23 cellular contexts compared by ENCODE assay signal in genomic region chr12:15811192-15812127, GRCh38.
"Had no signal": no experiment of that assay in that cellular context is flagged by ENCODE, and none has a peak within 500 bp of the region (broad histone marks: within the 10 kb centered on the region; RNA-seq: fewer than 3 reads in every experiment).

No MANE protein-coding gene starts in this region.

- H3K9me3 ChIP-seq: body of pancreas, gastroesophageal sphincter, ovary, psoas muscle, sigmoid colon, spleen, thyroid gland had no signal

- H3K9me3 Mint-ChIP-seq: activated CD4-positive, alpha-beta memory T cell treated with anti-CD3 and anti-CD28 coated beads for 36 hours; activated naive CD8-positive, alpha-beta T cell treated with anti-CD3 and anti-CD28 coated beads, Interleukin-2, amount 10 ng/mL, durations not matched to agents 7 days and 5 days; activated T-helper 17 cell treated with anti-CD3 and anti-CD28 coated beads, Interleukin-2, amount 50 U/mL, for 72 hours; endodermal cell; T-cell had no signal

- ATAC-seq: activated CD8-positive, alpha-beta memory T cell treated with anti-CD3 and anti-CD28 coated beads, Interleukin-2, amount 10 ng/mL, durations not matched to agents 7 days and 5 days; activated T-helper 17 cell treated with anti-CD3 and anti-CD28 coated beads, Interleukin-2, amount 50 U/mL, for 72 hours; body of pancreas; gastroesophageal sphincter; left colon; psoas muscle; SK-N-SH treated with all-trans-retinoic acid at 6 μM for 48 hours; stimulated activated naive B cell treated with anti-CD40 and anti-IgM and Interleukin-4, amounts not matched to agents 10 μg/mL and 1 μg/mL and 100 μg/mL, for 72 hours; T-cell; WTC11 had no signal

- H3K36me3 ChIP-seq: gastroesophageal sphincter, ovary, sigmoid colon, spleen, thyroid gland had no signal

- H3K4me1 Mint-ChIP-seq: activated CD8-positive, alpha-beta memory T cell treated with anti-CD3 and anti-CD28 coated beads, Interleukin-2, amount 10 ng/mL, durations not matched to agents 7 days and 5 days; activated naive CD8-positive, alpha-beta T cell treated with anti-CD3 and anti-CD28 coated beads, Interleukin-2, amount 10 ng/mL, durations not matched to agents 7 days and 5 days; activated T-helper 17 cell treated with anti-CD3 and anti-CD28 coated beads, Interleukin-2, amount 50 U/mL, for 72 hours; stimulated activated naive B cell treated with anti-CD40 and anti-IgM and Interleukin-4, amounts not matched to agents 10 μg/mL and 1 μg/mL and 100 μg/mL, for 72 hours; T-cell; WTC11 had no signal

- H3K27ac Mint-ChIP-seq: activated CD4-positive, alpha-beta memory T cell treated with anti-CD3 and anti-CD28 coated beads for 36 hours; activated CD8-positive, alpha-beta memory T cell treated with anti-CD3 and anti-CD28 coated beads, Interleukin-2, amount 10 ng/mL, durations not matched to agents 7 days and 5 days; activated naive CD8-positive, alpha-beta T cell treated with anti-CD3 and anti-CD28 coated beads, Interleukin-2, amount 10 ng/mL, durations not matched to agents 7 days and 5 days; activated T-helper 17 cell treated with anti-CD3 and anti-CD28 coated beads, Interleukin-2, amount 50 U/mL, for 72 hours; endodermal cell; stimulated activated naive B cell treated with anti-CD40 and anti-IgM and Interleukin-4, amounts not matched to agents 10 μg/mL and 1 μg/mL and 100 μg/mL, for 72 hours; T-cell; WTC11 had no signal

- H3K27me3 Mint-ChIP-seq: stimulated activated naive B cell treated with anti-CD40 and anti-IgM and Interleukin-4, amounts not matched to agents 10 μg/mL and 1 μg/mL and 100 μg/mL, for 72 hours had no signal

- H3K36me3 Mint-ChIP-seq: activated CD4-positive, alpha-beta memory T cell treated with anti-CD3 and anti-CD28 coated beads for 36 hours; activated CD8-positive, alpha-beta memory T cell treated with anti-CD3 and anti-CD28 coated beads, Interleukin-2, amount 10 ng/mL, durations not matched to agents 7 days and 5 days; activated naive CD8-positive, alpha-beta T cell treated with anti-CD3 and anti-CD28 coated beads, Interleukin-2, amount 10 ng/mL, durations not matched to agents 7 days and 5 days; stimulated activated naive B cell treated with anti-CD40 and anti-IgM and Interleukin-4, amounts not matched to agents 10 μg/mL and 1 μg/mL and 100 μg/mL, for 72 hours; T-cell; WTC11 had no signal

- DNase-seq: activated CD4-positive, alpha-beta memory T cell treated with anti-CD3 and anti-CD28 coated beads for 36 hours; activated CD4-positive, alpha-beta T cell treated with anti-CD3 and anti-CD28 coated beads for 4 hours; activated CD8-positive, alpha-beta memory T cell treated with anti-CD3 and anti-CD28 coated beads, Interleukin-2, amount 10 ng/mL, durations not matched to agents 7 days and 5 days; activated naive CD4-positive, alpha-beta T cell treated with Interleukin-2 at 50 U/mL for 16 hours; activated naive CD8-positive, alpha-beta T cell treated with anti-CD3 and anti-CD28 coated beads, Interleukin-2, amount 10 ng/mL, durations not matched to agents 7 days and 5 days; activated T-cell treated with anti-CD3 and anti-CD28 coated beads, Interleukin-2, amount 50 U/mL, for 1 hour; body of pancreas; central memory CD4-positive, alpha-beta T cell; dorsolateral prefrontal cortex; endodermal cell; left colon; ovary; psoas muscle; sigmoid colon; spleen; stimulated activated naive B cell treated with anti-CD40 and anti-IgM and Interleukin-4, amounts not matched to agents 10 μg/mL and 1 μg/mL and 100 μg/mL, for 72 hours; T-cell; thyroid gland had no signal

- H3K4me1 ChIP-seq: body of pancreas, gastroesophageal sphincter, psoas muscle, spleen had no signal

- H3K27me3 ChIP-seq: body of pancreas, dorsolateral prefrontal cortex, gastroesophageal sphincter, ovary, sigmoid colon, spleen, thyroid gland had no signal

- H3K4me3 Mint-ChIP-seq: activated CD4-positive, alpha-beta memory T cell treated with anti-CD3 and anti-CD28 coated beads for 36 hours; activated CD8-positive, alpha-beta memory T cell treated with anti-CD3 and anti-CD28 coated beads, Interleukin-2, amount 10 ng/mL, durations not matched to agents 7 days and 5 days; activated naive CD8-positive, alpha-beta T cell treated with anti-CD3 and anti-CD28 coated beads, Interleukin-2, amount 10 ng/mL, durations not matched to agents 7 days and 5 days; activated T-helper 17 cell treated with anti-CD3 and anti-CD28 coated beads, Interleukin-2, amount 50 U/mL, for 72 hours; endodermal cell; stimulated activated naive B cell treated with anti-CD40 and anti-IgM and Interleukin-4, amounts not matched to agents 10 μg/mL and 1 μg/mL and 100 μg/mL, for 72 hours; T-cell; WTC11 had no signal

- H3K27ac ChIP-seq: body of pancreas, dorsolateral prefrontal cortex, epithelial cell of prostate, gastroesophageal sphincter, psoas muscle, sigmoid colon, spleen, thyroid gland had no signal

- H3K4me3 ChIP-seq: body of pancreas, dorsolateral prefrontal cortex, gastroesophageal sphincter, ovary, psoas muscle, sigmoid colon, spleen, thyroid gland had no signal
